In genomic region chr4:38322709-38323108, GRCh38 we compare ENCODE assay signal across 11 cellular contexts.
DNase-seq lines count a peak whose midpoint lies in the region; ATAC-seq, FAIRE-seq and TF ChIP-seq lines count a peak whose summit lies in the region.
"Had no signal": no experiment of that assay in that cellular context is flagged by ENCODE, and none has a peak within 500 bp of the region (broad histone marks: within the 10 kb centered on the region; RNA-seq: fewer than 3 reads in every experiment).

No MANE protein-coding gene starts in this region.

- H3K27ac ChIP-seq in K562 (ENCODE audit: extremely low read depth, low read depth, low read length), result no peak overlapping the region
- H3K27ac ChIP-seq: colonic mucosa, thoracic aorta had no signal

- H3K4me3 ChIP-seq in K562, result no peak overlapping the region
- H3K4me3 ChIP-seq: colonic mucosa, thoracic aorta had no signal

- no TSS peak for BruUV-seq in K562 (replicated peaks; lab: Mats Ljungman, UMichigan)

- TF ChIP-seq POLR2A in K562 (conservative IDR thresholded peaks at IDR 0.05), result no peak

- H3K4me2 ChIP-seq in K562 (ENCODE audit: insufficient read depth, low read length), result no peak overlapping the region

- H3K9me1 ChIP-seq in K562 (ENCODE audit: control insufficient read depth, insufficient read depth, low read length), result no peaks in the 10 kb centered on the region

- CTCF ChIA-PET in K562 (lab: Yijun Ruan, JAX; ENCODE audit: low intra/inter-chr PET ratio), result no interaction called here

- H3K4me1 ChIP-seq in K562 (replicated peaks in 1 of 2; ENCODE audit: control insufficient read depth in 2 of 2, insufficient read depth in 2 of 2, low read length in 2 of 2), result peaks cover 9 to 22% of the 10 kb centered on the region in 2 experiments; a peak in 4 of 5 replicates

- no peak overlapping the region for H3K9ac ChIP-seq in K562 (ENCODE audit: insufficient read depth in 1 of 2, low read depth in 2 of 2, low read length in 2 of 2)

- no CpG with 5 or more reads among the region's 4 CpGs for WGBS in K562 (ENCODE audit: insufficient coverage, low coverage, missing lambda C conversion rate)

- POLR2A ChIA-PET in K562 (lab: Yijun Ruan, JAX), result interaction anchor here (0.6 to 1.2 kb wide), 4 partner anchors 14 to 171 kb away, joined by 3 to 5 read pairs (median 4); no protein-coding TSS in a partner anchor

- DNase-seq in AG09319 (ENCODE audit: extremely low read depth, low read depth) (peak; percentile 71), HS-27A (ENCODE audit: low read depth) (peak; percentile 62), K562 (ENCODE audit: extremely low read depth in 1 of 4, low spot score in 3 of 4) (peak; percentile 32 to 44 (median 41)), kidney glomerular epithelial cell (lab: John Stamatoyannopoulos, UW) (peak; percentile 21), NCI-H2029 (lab: John Stamatoyannopoulos, UW) (no peak), NCI-H187 treated with DMSO at 0.1 percent for 48 hours (lab: John Stamatoyannopoulos, UW) (no peak), activated gamma-delta T cell (lab: John Stamatoyannopoulos, UW) (no peak)
- DNase-seq in stimulated activated CD4-positive, alpha-beta T cell treated with anti-CD3 and anti-CD28 coated beads, Interleukin-4, amount 100 ng/mL, for 24 hours, result no peak
- DNase-seq: colonic mucosa, NCI-H1105 treated with DMSO at 0.1 percent for 48 hours had no signal

- intact Hi-C loops in K562 (cut with micrococcal nuclease), result loop anchor here (10.0 kb wide), 1 partner anchor 142 kb away; no protein-coding TSS in a partner anchor

- no peaks in the 10 kb centered on the region for H3K79me2 ChIP-seq in K562 (ENCODE audit: control insufficient read depth, insufficient read depth, low read length)

- no peak for TF ChIP-seq EP300 in K562 (IDR thresholded peaks at IDR 0.05; ENCODE audit: low read length)

- no peaks in the 10 kb centered on the region for H3K36me3 ChIP-seq in K562 (ENCODE audit: control insufficient read depth, insufficient read depth, low read length)
- H3K36me3 ChIP-seq: colonic mucosa, thoracic aorta had no signal

- TF ChIP-seq RAD21 in K562 (CRISPR knock-in tag; conservative IDR thresholded peaks at IDR 0.05 in 1 of 2, IDR thresholded peaks at IDR 0.05 in 1 of 2), result no peak

- H4K20me1 ChIP-seq in K562 (replicated peaks; ENCODE audit: control insufficient read depth, insufficient read depth, low read length), result no peaks in the 10 kb centered on the region

- no peaks in the 10 kb centered on the region for H3K27me3 ChIP-seq in K562 (ENCODE audit: control insufficient read depth in 2 of 2, insufficient read depth in 2 of 2, low read length in 2 of 2)
- H3K27me3 ChIP-seq: colonic mucosa had no signal

- no peak overlapping the region for H2AFZ ChIP-seq in K562 (ENCODE audit: low read depth, low read length)

- in situ Hi-C loops in K562 (cut with MboI), result no loop called here

- no peak for FAIRE-seq in K562 (lab: Jason Lieb, UNC)

- no peak for ATAC-seq in K562

- peaks cover 12% of the 10 kb centered on the region for H3K9me3 ChIP-seq in K562 (replicated peaks; ENCODE audit: control insufficient read depth, insufficient read depth, low read depth, low read length)
- H3K9me3 ChIP-seq: colonic mucosa, thoracic aorta had no signal

- TF ChIP-seq CTCF in AG09319 (IDR thresholded peaks at IDR 0.05; ENCODE audit: low read depth, low read length) (no peak; the same call in 1 of the 2 replicates), K562 (IDR thresholded peaks at IDR 0.05 in 2 of 3, conservative IDR thresholded peaks at IDR 0.05 in 1 of 3; ENCODE audit: insufficient read depth in 2 of 3, low read depth in 1 of 3, low read length in 3 of 3) (no peak)

TF ChIP-seq in K562, 482 proteins besides CTCF, POLR2A, EP300 and RAD21:
- TF ChIP-seq MYBL2 (IDR thresholded peaks at IDR 0.05; ENCODE audit: low read depth) (no peak), MYBL2 (CRISPR knock-in tag; IDR thresholded peaks at IDR 0.05; ENCODE audit: borderline replicate concordance) (no peak), NFIC (IDR thresholded peaks at IDR 0.05) (0 out of 2 replicates have a peak, but pooled peaks have one; percentile 3), JUN (IDR thresholded peaks at IDR 0.05; ENCODE audit: borderline replicate concordance, low read depth, low read length) (0 out of 2 replicates have a peak, but pooled peaks have one; percentile 35), JUN (CRISPR knock-in tag; IDR thresholded peaks at IDR 0.05; ENCODE audit: borderline replicate concordance) (no peak), TFAP4 (CRISPR knock-in tag; IDR thresholded peaks at IDR 0.05; ENCODE audit: borderline replicate concordance) (0 out of 2 replicates have a peak, but pooled peaks have one; percentile 23), POLR3G (IDR thresholded peaks at IDR 0.05; ENCODE audit: extremely low read depth, insufficient read length, insufficient replicate concordance) (no peak), BCL6 (CRISPR knock-in tag; IDR thresholded peaks at IDR 0.05) (no peak), POLR2H (tag; IDR thresholded peaks at IDR 0.05; ENCODE audit: low read depth) (no peak), ATF3 (IDR thresholded peaks at IDR 0.05) (0 out of 2 replicates have a peak, but pooled peaks have one; percentile 26), ATF3 (CRISPR knock-in tag; conservative IDR thresholded peaks at IDR 0.05) (no peak), FOSL1 (tag; conservative IDR thresholded peaks at IDR 0.05) (peak; percentile 41), SMARCE1 (IDR thresholded peaks at IDR 0.05) (no peak), FOS (IDR thresholded peaks at IDR 0.05; ENCODE audit: extremely low read depth, insufficient read length) (no peak), NELFE (IDR thresholded peaks at IDR 0.05; ENCODE audit: insufficient read depth, insufficient read length) (no peak), POLR2AphosphoS2 (IDR thresholded peaks at IDR 0.05; ENCODE audit: low read length) (no peak), PHB2 (IDR thresholded peaks at IDR 0.05; ENCODE audit: low read depth) (no peak), ZNF583 (CRISPR knock-in tag; IDR thresholded peaks at IDR 0.05) (no peak), JUND (IDR thresholded peaks at IDR 0.05; ENCODE audit: borderline replicate concordance, low read depth, low read length) (peak; percentile 59; the same call in 1 of the 2 replicates), JUND (tag; IDR thresholded peaks at IDR 0.05; ENCODE audit: borderline replicate concordance, low read depth, low read length) (no peak; the same call in 2 of the 3 replicates), NKRF (IDR thresholded peaks at IDR 0.05; ENCODE audit: borderline replicate concordance) (no peak)

Comparison
In these comparisons a context has a peak if more than half of its experiments do, and no peak if none do; other contexts are left out.
1. DNase-seq: peak in AG09319 (single experiment), HS-27A (single experiment), K562 (4 of 4) and kidney glomerular epithelial cell (single experiment); none in NCI-H2029 (single experiment), NCI-H187 treated with DMSO at 0.1 percent for 48 hours (single experiment), stimulated activated CD4-positive, alpha-beta T cell treated with anti-CD3 and anti-CD28 coated beads, Interleukin-4, amount 100 ng/mL, for 24 hours (single experiment) and activated gamma-delta T cell (single experiment).